ENCODE assay signal across 8 cellular contexts in the genomic region with DNA sequence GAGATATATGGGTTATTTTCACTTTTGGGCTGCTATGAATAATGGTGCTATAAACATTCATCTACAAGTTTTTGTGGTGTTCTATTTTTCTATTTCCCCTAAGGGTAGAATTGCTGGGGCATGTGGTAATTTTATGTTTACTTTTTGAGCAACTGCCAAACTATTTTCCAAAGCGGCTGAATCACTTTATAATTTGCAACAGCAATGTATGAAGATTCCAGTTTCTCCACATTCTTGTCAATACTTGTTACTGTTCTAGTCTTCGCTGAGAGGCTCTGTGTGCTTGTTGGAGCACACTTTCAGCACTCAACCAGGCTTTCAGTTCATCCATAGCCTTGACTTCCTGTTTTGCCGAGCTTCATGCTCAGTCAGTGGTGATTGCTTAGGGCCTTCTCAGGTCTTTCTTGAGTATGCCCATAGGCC. TPM values are rescaled to one million over a fixed set of nuclear protein-coding genes. Genes with fewer than 3 reads are reported as not detected.
DNase-seq lines count a peak whose midpoint lies in the region; ATAC-seq lines count a peak whose summit lies in the region.

No MANE protein-coding gene starts in this region.

- 8% methylated on average over 3 of the region's 3 CpGs for WGBS in thymus

- H3K27me3 ChIP-seq in MG63 (no peaks in the 10 kb centered on the region), thymus (ENCODE audit: control insufficient read depth, insufficient read depth) (no peaks in the 10 kb centered on the region)

- peak overlapping the region; percentile 27 for H3K4me3 Mint-ChIP-seq in activated naive CD8-positive, alpha-beta T cell treated with anti-CD3 and anti-CD28 coated beads for 36 hours

- peaks cover 56% of the 10 kb centered on the region for H3K4me1 Mint-ChIP-seq in activated naive CD8-positive, alpha-beta T cell treated with anti-CD3 and anti-CD28 coated beads for 36 hours

- ATAC-seq in GM21717 (IDR thresholded peaks at IDR 0.05; ENCODE audit: unreplicated experiment) = peak; percentile 64

- H3K27me3 Mint-ChIP-seq in activated naive CD8-positive, alpha-beta T cell treated with anti-CD3 and anti-CD28 coated beads for 36 hours = no peaks in the 10 kb centered on the region

- no peaks in the 10 kb centered on the region for H3K36me3 ChIP-seq in MG63
- H3K36me3 ChIP-seq in thymus (ENCODE audit: control insufficient read depth, insufficient read depth) = no peaks in the 10 kb centered on the region

- H3K27ac ChIP-seq in thymus (ENCODE audit: low read depth) = peak overlapping the region; percentile 84

- DNase-seq in GDM1 (lab: John Stamatoyannopoulos, UW) (peak; percentile 56), MG63 (peak; percentile 63), iPS-NIHi11 (ENCODE audit: low spot score) (peak; percentile 38), NCI-H128 (lab: John Stamatoyannopoulos, UW; ENCODE audit: unreplicated experiment) (no peak)
- DNase-seq in activated naive CD8-positive, alpha-beta T cell treated with anti-CD3 and anti-CD28 coated beads for 36 hours = no peak
- no peak for DNase-seq in activated CD8-positive, alpha-beta memory T cell treated with anti-CD3 and anti-CD28 coated beads, Interleukin-2, amount 50 U/mL, for 4 hours

- peaks cover 3% of the 10 kb centered on the region for H3K9me3 Mint-ChIP-seq in activated naive CD8-positive, alpha-beta T cell treated with anti-CD3 and anti-CD28 coated beads for 36 hours

- H3K4me1 ChIP-seq in thymus (ENCODE audit: control insufficient read depth, insufficient read depth, low read length) = peaks cover 4% of the 10 kb centered on the region

- peak overlapping the region; percentile 62 for H3K27ac Mint-ChIP-seq in activated naive CD8-positive, alpha-beta T cell treated with anti-CD3 and anti-CD28 coated beads for 36 hours

- H3K4me3 ChIP-seq in MG63 (peak overlapping the region; percentile 10), thymus (ENCODE audit: low read length) (no peak overlapping the region)

- H3K9me3 ChIP-seq in MG63 (no peaks in the 10 kb centered on the region), thymus (ENCODE audit: control insufficient read depth) (no peaks in the 10 kb centered on the region)

- peaks cover 24% of the 10 kb centered on the region for H3K36me3 Mint-ChIP-seq in activated naive CD8-positive, alpha-beta T cell treated with anti-CD3 and anti-CD28 coated beads for 36 hours

RNA-seq across cellular contexts. Expression of gene ADK, which starts 39.0 kb away (rescaled TPM):
- 18.1 and 26.5 TPM in 2 replicates for total RNA-seq in MG63 (2014; rRNA removed; shearing (Covaris generic); ENCODE audit: low replicate concordance)
- total RNA-seq in activated naive CD8-positive, alpha-beta T cell treated with anti-CD3 and anti-CD28 coated beads for 36 hours = 10 to 100 TPM; 56.5 to 57.4 TPM
- polyA plus RNA-seq in thymus = 32.0 TPM

RNA-seq across cellular contexts. Expression of gene AP3M1, which starts 39.4 kb away (rescaled TPM):
- 3.6 and 5.5 TPM in 2 replicates for total RNA-seq in MG63 (2014; rRNA removed; shearing (Covaris generic); ENCODE audit: low replicate concordance)
- 10 to 100 TPM; 45.4 to 46.4 TPM for total RNA-seq in activated naive CD8-positive, alpha-beta T cell treated with anti-CD3 and anti-CD28 coated beads for 36 hours
- 14.9 TPM for polyA plus RNA-seq in thymus

Comparison
In these comparisons a context has a peak if more than half of its experiments do, and no peak if none do; other contexts are left out.
1. DNase-seq: peak in GDM1 (single experiment), MG63 (single experiment) and iPS-NIHi11 (single experiment); none in activated naive CD8-positive, alpha-beta T cell treated with anti-CD3 and anti-CD28 coated beads for 36 hours (single experiment), NCI-H128 (single experiment) and activated CD8-positive, alpha-beta memory T cell treated with anti-CD3 and anti-CD28 coated beads, Interleukin-2, amount 50 U/mL, for 4 hours (single experiment).